ENCODE assay signal across 10 cellular contexts in the genomic region with DNA sequence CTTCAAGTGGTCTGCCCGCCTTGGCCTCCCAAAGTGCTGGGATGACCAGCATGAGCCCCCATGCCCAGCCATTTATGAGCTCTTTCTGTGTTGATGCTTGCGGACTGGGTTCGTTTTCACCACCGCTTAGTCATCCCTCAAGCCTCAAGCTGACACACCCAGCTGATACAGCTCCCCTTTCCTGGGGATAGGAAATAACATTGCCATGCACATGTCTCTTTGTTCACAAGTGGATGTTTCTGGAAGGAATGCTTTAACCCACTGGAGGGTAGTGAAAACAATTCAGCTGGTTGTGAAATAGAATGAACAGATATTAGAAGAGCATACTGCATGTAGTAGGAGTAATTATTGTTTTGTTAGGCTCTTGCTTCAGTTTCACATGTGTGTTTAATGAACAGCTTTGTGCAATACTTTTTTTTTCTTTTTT. TPM values are rescaled to one million over a fixed set of nuclear protein-coding genes. Genes with fewer than 3 reads are reported as not detected.
DNase-seq lines count a peak whose midpoint lies in the region; ATAC-seq and TF ChIP-seq lines count a peak whose summit lies in the region.
"Had no signal": no experiment of that assay in that cellular context is flagged by ENCODE, and none has a peak within 500 bp of the region (broad histone marks: within the 10 kb centered on the region; RNA-seq: fewer than 3 reads in every experiment).

No MANE protein-coding gene starts in this region.

- TF ChIP-seq CTCF in AG04450 (IDR thresholded peaks at IDR 0.05; ENCODE audit: low read depth, low read length) (no peak), brain microvascular endothelial cell (IDR thresholded peaks at IDR 0.05; ENCODE audit: low read depth, low read length, missing control alignments) (no peak), testis (IDR thresholded peaks at IDR 0.05) (no peak)

- peak overlapping the region; percentile 100 for H3K27ac ChIP-seq in AG04450 (ENCODE audit: low read depth, low read length)
- peak overlapping the region; percentile 95 for H3K27ac ChIP-seq in brain microvascular endothelial cell
- no peak overlapping the region for H3K27ac ChIP-seq in testis

- H3K4me1 ChIP-seq in testis: no peaks in the 10 kb centered on the region

- WGBS in testis, 2 donors: 81 to 92% methylated on average over 4 of the region's 4 CpGs

- intact Hi-C loops in testis (cut with DNase I; ENCODE audit: low total_unique reads): no loop called here

- H3K4me3 ChIP-seq in AG04450 (ENCODE audit: low read depth, low read length) (no peak overlapping the region), brain microvascular endothelial cell (ENCODE audit: low read depth, low read length) (no peak overlapping the region), testis (no peak overlapping the region)

- H3K9me3 ChIP-seq in AG04450 (ENCODE audit: control insufficient read depth, insufficient read depth, low read length) (no peaks in the 10 kb centered on the region; the same call in 1 of the 2 replicates), testis (no peaks in the 10 kb centered on the region)

- TF ChIP-seq POLR2A in testis (IDR thresholded peaks at IDR 0.05): no peak

- peak; percentile 94 for DNase-seq in AG04450 (ENCODE audit: low read depth, low spot score)
- peak; percentile 97 for DNase-seq in M059J (ENCODE audit: low read depth)
- peak; percentile 95 for DNase-seq in brain microvascular endothelial cell
- peak; percentile 72 to 94 for DNase-seq in lung microvascular endothelial cell (ENCODE audit: low read depth in 2 of 2)
- no peak for DNase-seq in stimulated activated CD4-positive, alpha-beta T cell treated with anti-CD3 and anti-CD28 coated beads, Interleukin-2, amount 100 ng/mL, for 24 hours
- DNase-seq in testis: no peak
- no peak for DNase-seq in activated CD4-positive, CD25-positive, alpha-beta regulatory T cell treated with anti-CD3 and anti-CD28 coated beads, Interleukin-2, amount 50 U/mL, for 72 hours
- DNase-seq: NCI-H146 had no signal

- no peaks in the 10 kb centered on the region for H3K36me3 ChIP-seq in brain microvascular endothelial cell (replicated peaks)
- H3K36me3 ChIP-seq in testis (ENCODE audit: low read depth, missing control alignments): no peaks in the 10 kb centered on the region

- ATAC-seq in HG02938 (IDR thresholded peaks at IDR 0.05; ENCODE audit: unreplicated experiment): no peak

- POLR2A ChIA-PET in AG04450 (lab: Yijun Ruan, JAX): interaction anchor here (0.6 to 1.4 kb wide), 9 partner anchors 8 to 525 kb away, joined by 3 to 10 read pairs (median 3); a partner anchor contains a TSS

- CTCF ChIA-PET in AG04450 (lab: Charles Lee): interaction anchor here (1.6 kb wide), 2 partner anchors 9 to 38 kb away, joined by 4 read pairs; a partner anchor contains a TSS

- no peaks in the 10 kb centered on the region for H3K27me3 ChIP-seq in AG04450 (ENCODE audit: control insufficient read depth, insufficient read depth, low read length)
- no peaks in the 10 kb centered on the region for H3K27me3 ChIP-seq in brain microvascular endothelial cell (replicated peaks)
- H3K27me3 ChIP-seq in testis: no peaks in the 10 kb centered on the region

- in situ Hi-C loops in brain microvascular endothelial cell (cut with HindIII; ENCODE audit: low pct_ligation_motif_present, low sequenced_read_pairs): loop anchor here (25.0 kb wide), 1 partner anchor 337 kb away; no protein-coding TSS in a partner anchor

RNA-seq across cellular contexts. Expression of a gene that starts 8.5 kb away (rescaled TPM):
- polyA plus RNA-seq in AG04450 (2011; rRNA removed): 2.6 and 4.4 TPM in 2 replicates
- polyA minus RNA-seq in AG04450 (2011; rRNA and poly(A)+ RNA removed): 1.4 and 2.5 TPM in 2 replicates
- 1.7 and 1.9 TPM in 2 replicates for total RNA-seq in M059J (2014; rRNA removed; shearing (Covaris generic))
- 0.99 and 4.1 TPM in 2 replicates for total RNA-seq in lung microvascular endothelial cell
- 1 to 10 TPM; 3.5 to 3.7 TPM for total RNA-seq in testis
- 5.6 TPM for polyA plus RNA-seq in testis (ENCODE audit: insufficient read depth, low read depth, low replicate concordance)

RNA-seq across cellular contexts. Expression of a gene that starts 10.2 kb away (rescaled TPM):
- not detected in 2 replicates for polyA plus RNA-seq in AG04450 (2011; rRNA removed)
- not detected in 2 replicates for polyA minus RNA-seq in AG04450 (2011; rRNA and poly(A)+ RNA removed)
- 0.17 and 0.32 TPM in 2 replicates for total RNA-seq in M059J (2014; rRNA removed; shearing (Covaris generic))
- not detected in 2 replicates for total RNA-seq in lung microvascular endothelial cell
- 10 to 100 TPM; 37.3 to 70.1 TPM for total RNA-seq in testis
- 113 TPM for polyA plus RNA-seq in testis (ENCODE audit: insufficient read depth, low read depth, low replicate concordance)
- total RNA-seq: glomerular endothelial cell had no signal

RNA-seq across cellular contexts. Expression of a gene that starts 20.0 kb away (rescaled TPM):
- polyA plus RNA-seq in AG04450 (2011; rRNA removed) (0.15 and 0.16 TPM in 2 replicates), testis (ENCODE audit: insufficient read depth, low read depth, low replicate concordance) (4.3 TPM)
- polyA minus RNA-seq in AG04450 (2011; rRNA and poly(A)+ RNA removed): 0.04 TPM in 1 of 2 replicates, not detected in the other
- total RNA-seq in M059J (2014; rRNA removed; shearing (Covaris generic)): 0.62 and 1.1 TPM in 2 replicates
- total RNA-seq in lung microvascular endothelial cell (under 0.01 TPM in 1 of 2 replicates, not detected in the other), testis (under 1 TPM; 0.93 to 0.94 TPM)

Comparison
In these comparisons a context has a peak if more than half of its experiments do, and no peak if none do; other contexts are left out.
1. DNase-seq: peak in AG04450 (single experiment), M059J (single experiment), brain microvascular endothelial cell (single experiment) and lung microvascular endothelial cell (2 of 2); none in stimulated activated CD4-positive, alpha-beta T cell treated with anti-CD3 and anti-CD28 coated beads, Interleukin-2, amount 100 ng/mL, for 24 hours (0 of 2), testis (single experiment) and activated CD4-positive, CD25-positive, alpha-beta regulatory T cell treated with anti-CD3 and anti-CD28 coated beads, Interleukin-2, amount 50 U/mL, for 72 hours (single experiment).
2. H3K27ac ChIP-seq: peak in AG04450 (single experiment) and brain microvascular endothelial cell (single experiment); none in testis (0 of 2).
3. RNA of a gene that starts 10.2 kb away (total RNA-seq): 37.3 to 70.1 TPM in testis; 0.17 to 0.32 TPM in M059J and not detected in lung microvascular endothelial cell; every median in the first group is over 10 times any median in the second.